ENCODE assay signal across 16 cellular contexts in genomic region chr1:56816909-56817308, GRCh38. TPM values are rescaled to one million over a fixed set of nuclear protein-coding genes. Genes with fewer than 3 reads are reported as not detected.
A peak's percentile ranks its signal among the peaks of the same experiment; 100 is the strongest.
DNase-seq lines count a peak whose midpoint lies in the region; ATAC-seq lines count a peak whose summit lies in the region.
"Had no signal": no experiment of that assay in that cellular context is flagged by ENCODE, and none has a peak within 500 bp of the region (broad histone marks: within the 10 kb centered on the region; RNA-seq: fewer than 3 reads in every experiment).

No MANE protein-coding gene starts in this region.

- H3K36me3 Mint-ChIP-seq in activated T-helper 17 cell treated with anti-CD3 and anti-CD28 coated beads, Interleukin-2, amount 50 U/mL, for 72 hours (ENCODE audit: low read depth), result no peaks in the 10 kb centered on the region

- DNase-seq in DMS53 treated with DMSO at 0.1 percent for 48 hours (lab: John Stamatoyannopoulos, UW; ENCODE audit: unreplicated experiment), result peak; percentile 98
- no peak for DNase-seq in T-helper 1 cell
- no peak for DNase-seq in stimulated activated CD4-positive, alpha-beta T cell treated with anti-CD3 and anti-CD28 coated beads, Interleukin-4, amount 100 ng/mL, for 4 hours
- no peak for DNase-seq in SW 1271 (lab: John Stamatoyannopoulos, UW)
- no peak for DNase-seq in GM19238 (ENCODE audit: insufficient read length, low spot score)
- DNase-seq: activated CD8-positive, alpha-beta memory T cell treated with anti-CD3 and anti-CD28 coated beads for 24 hours; AML-193; glutamatergic neuron; H9; NCI-H748 treated with DMSO at 0.1 percent for 48 hours had no signal

- H3K9me3 Mint-ChIP-seq in activated T-helper 17 cell treated with anti-CD3 and anti-CD28 coated beads, Interleukin-2, amount 50 U/mL, for 72 hours, result peaks cover 4% of the 10 kb centered on the region

- ATAC-seq in GM19452 (IDR thresholded peaks at IDR 0.05; ENCODE audit: unreplicated experiment) (peak; percentile 62), HG03060 (IDR thresholded peaks at IDR 0.05; ENCODE audit: low read depth, unreplicated experiment) (peak; percentile 46)
- ATAC-seq in activated T-helper 17 cell treated with anti-CD3 and anti-CD28 coated beads, Interleukin-2, amount 50 U/mL, for 72 hours (replicated peaks), result peak; percentile 67

- no peak overlapping the region for H3K27ac Mint-ChIP-seq in activated T-helper 17 cell treated with anti-CD3 and anti-CD28 coated beads, Interleukin-2, amount 50 U/mL, for 72 hours
- H3K27ac Mint-ChIP-seq: H9 had no signal

- H3K4me1 Mint-ChIP-seq in activated T-helper 17 cell treated with anti-CD3 and anti-CD28 coated beads, Interleukin-2, amount 50 U/mL, for 72 hours, result no peaks in the 10 kb centered on the region

- H3K4me3 Mint-ChIP-seq in activated T-helper 17 cell treated with anti-CD3 and anti-CD28 coated beads, Interleukin-2, amount 50 U/mL, for 72 hours, result no peak overlapping the region
- H3K4me3 Mint-ChIP-seq: H9 had no signal

- H3K27me3 Mint-ChIP-seq in activated T-helper 17 cell treated with anti-CD3 and anti-CD28 coated beads, Interleukin-2, amount 50 U/mL, for 72 hours, result peaks cover 30% of the 10 kb centered on the region

RNA-seq across cellular contexts. Expression of gene FYB2, which starts 2.3 kb away (rescaled TPM):
- total RNA-seq in activated T-helper 17 cell treated with anti-CD3 and anti-CD28 coated beads, Interleukin-2, amount 50 U/mL, for 72 hours, result not detected
- total RNA-seq: dermis microvascular lymphatic vessel endothelial cell, mesenteric fat pad had no signal

RNA-seq across cellular contexts. Expression of gene C8A, which starts 37.7 kb away (rescaled TPM):
- total RNA-seq in activated T-helper 17 cell treated with anti-CD3 and anti-CD28 coated beads, Interleukin-2, amount 50 U/mL, for 72 hours, result not detected
- total RNA-seq: dermis microvascular lymphatic vessel endothelial cell, H9, mesenteric fat pad, urinary bladder had no signal
